In the genomic region with DNA sequence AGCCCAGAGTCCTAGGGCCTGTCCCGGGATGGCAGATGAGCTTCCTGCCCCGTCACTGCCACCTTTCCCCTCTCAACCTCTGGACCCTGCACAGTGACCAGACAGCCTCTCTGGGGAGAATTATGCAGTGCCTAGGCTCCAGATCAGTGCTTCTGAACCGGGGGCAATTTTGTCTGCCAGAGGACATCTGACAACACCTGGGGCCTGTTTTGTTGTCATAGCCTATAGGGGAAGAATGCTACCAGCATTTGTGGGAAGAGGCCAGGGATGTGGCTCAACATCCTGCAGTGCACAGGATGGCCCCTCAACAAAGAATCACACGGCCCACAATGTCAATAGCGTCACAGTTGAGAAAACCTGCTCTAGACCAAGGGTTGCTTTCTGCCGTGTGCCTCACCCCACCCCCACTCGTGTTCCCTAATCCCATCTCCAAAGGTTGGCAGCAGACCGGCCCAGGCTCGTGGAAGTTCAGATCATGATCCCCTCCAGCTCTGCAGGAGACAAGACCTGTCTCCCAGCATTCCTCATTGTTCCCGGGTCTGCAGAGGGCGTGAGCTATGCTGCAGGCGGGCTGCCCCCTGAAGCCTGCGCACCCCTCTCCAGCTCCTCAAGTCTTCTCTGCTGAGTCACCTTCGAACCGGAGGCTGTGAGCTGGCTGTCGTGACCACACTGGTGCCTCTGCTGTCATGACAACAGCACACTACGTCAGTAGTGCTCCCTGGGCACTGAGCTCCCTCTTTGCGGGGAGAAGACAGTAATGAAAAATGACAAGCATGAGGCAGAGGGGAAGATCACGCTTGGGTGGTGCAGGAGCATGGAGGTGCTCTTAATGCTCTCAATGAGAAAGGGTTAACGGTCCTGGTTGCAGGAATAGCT, we compare ENCODE assay signal across 8 cellular contexts. TPM values are rescaled to one million over a fixed set of nuclear protein-coding genes. Genes with fewer than 3 reads are reported as not detected.
A peak's percentile ranks its signal among the peaks of the same experiment; 100 is the strongest.
DNase-seq lines count a peak whose midpoint lies in the region; ATAC-seq, FAIRE-seq and TF ChIP-seq lines count a peak whose summit lies in the region.

No MANE protein-coding gene starts in this region.

- ATAC-seq in HG03025 (IDR thresholded peaks at IDR 0.05; ENCODE audit: low FRiP score, unreplicated experiment), result no peak

- 18 to 22% (median 19%) methylated on average over 20 of the region's 20 CpGs for WGBS in small intestine, 3 donors

- no peak for FAIRE-seq in small intestine (lab: Jason Lieb, UNC)

- H3K27me3 ChIP-seq in brain microvascular endothelial cell (replicated peaks) (no peaks in the 10 kb centered on the region), small intestine (ENCODE audit: control insufficient read depth in 2 of 2, insufficient read depth in 2 of 2, low read length in 2 of 2) (no peaks in the 10 kb centered on the region)

- TF ChIP-seq CTCF in VCaP (conservative IDR thresholded peaks at IDR 0.05) (no peak), brain microvascular endothelial cell (IDR thresholded peaks at IDR 0.05; ENCODE audit: low read depth, low read length, missing control alignments) (no peak)

- in situ Hi-C loops in brain microvascular endothelial cell (cut with HindIII; ENCODE audit: low pct_ligation_motif_present, low sequenced_read_pairs), result no loop called here

- DNase-seq in NCI-H748 (lab: John Stamatoyannopoulos, UW; ENCODE audit: unreplicated experiment), result peak; percentile 19
- DNase-seq in NCI-H748 treated with DMSO at 0.1 percent for 48 hours (lab: John Stamatoyannopoulos, UW), result no peak
- DNase-seq in NCI-H1436 (lab: John Stamatoyannopoulos, UW), result peak; percentile 81
- DNase-seq in brain microvascular endothelial cell, result peak; percentile 99
- DNase-seq in iPS-NIHi7 (ENCODE audit: extremely low spot score), result peak; percentile 69
- DNase-seq in small intestine, result peak; percentile 71

- peak overlapping the region; percentile 99 for H3K4me3 ChIP-seq in brain microvascular endothelial cell (ENCODE audit: low read depth, low read length)
- H3K4me3 ChIP-seq in small intestine (ENCODE audit: low read depth in 1 of 2, low read length in 2 of 2), result no peak overlapping the region

- H3K36me3 ChIP-seq in brain microvascular endothelial cell (replicated peaks) (peaks cover 54% of the 10 kb centered on the region), small intestine (ENCODE audit: control insufficient read depth in 2 of 2, insufficient read depth in 2 of 2, low read length in 2 of 2) (peaks cover 24 to 36% of the 10 kb centered on the region in 2 donors)

- H3K4me1 ChIP-seq in small intestine (ENCODE audit: control insufficient read depth in 2 of 2, insufficient read depth in 1 of 2, low read depth in 1 of 2, low read length in 1 of 2), result peaks cover 4% of the 10 kb centered on the region in 2 donors

- H3K9me3 ChIP-seq in small intestine (ENCODE audit: control insufficient read depth, low read depth), result no peaks in the 10 kb centered on the region

- H3K27ac ChIP-seq in VCaP (peak overlapping the region; percentile 98), brain microvascular endothelial cell (peak overlapping the region; percentile 92), small intestine (ENCODE audit: low read depth in 1 of 2, low read length in 1 of 2) (peak overlapping the region; percentile 88 to 99)

RNA-seq across cellular contexts. Expression of a gene that starts 2.0 kb away (rescaled TPM):
- polyA plus RNA-seq in small intestine, result 1,000 to 10,000 TPM; 2,587 to 3,805 (median 3,097) TPM

RNA-seq across cellular contexts. Expression of a gene that starts 23.6 kb away (rescaled TPM):
- polyA plus RNA-seq in small intestine, result 1 to 10 TPM; 1.3 to 7.7 (median 4.1) TPM

RNA-seq across cellular contexts. Expression of a gene that starts 35.8 kb away (rescaled TPM):
- 10 to 100 TPM; 14.3 to 27.1 (median 17.0) TPM for polyA plus RNA-seq in small intestine

RNA-seq across cellular contexts. Expression of a gene that starts 38.4 kb away (rescaled TPM):
- polyA plus RNA-seq in small intestine, result 10 to 100 TPM in 2 of 3 donors, 1 to 10 TPM in 1; 6.5 to 30.9 (median 13.2) TPM

RNA-seq across cellular contexts. Expression of a gene that starts 39.2 kb away (rescaled TPM):
- polyA plus RNA-seq in small intestine, result 100 to 1,000 TPM in 1 of 3 donors, 10 to 100 TPM in 2; 88.1 to 126 (median 89.5) TPM
